1 cellular context compared by ENCODE assay signal in genomic region chr2:237942512-237942897, GRCh38.
TF ChIP-seq lines count a peak whose summit lies in the region.

No MANE protein-coding gene starts in this region.

TF ChIP-seq in HepG2, 621 proteins besides CTCF, POLR2A, EP300 and RAD21 (continued from another document):
- TF ChIP-seq ZUFSP (CRISPR knock-in tag; IDR thresholded peaks at IDR 0.05; ENCODE audit: borderline replicate concordance), result no peak
- TF ChIP-seq, protein P1, sequence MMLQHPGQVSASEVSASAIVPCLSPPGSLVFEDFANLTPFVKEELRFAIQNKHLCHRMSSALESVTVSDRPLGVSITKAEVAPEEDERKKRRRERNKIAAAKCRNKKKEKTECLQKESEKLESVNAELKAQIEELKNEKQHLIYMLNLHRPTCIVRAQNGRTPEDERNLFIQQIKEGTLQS (CRISPR knock-in tag; IDR thresholded peaks at IDR 0.05), result no peak
- no peak for TF ChIP-seq ZSCAN25 (CRISPR knock-in tag; IDR thresholded peaks at IDR 0.05)
- no peak for TF ChIP-seq ZNF841 (CRISPR knock-in tag; IDR thresholded peaks at IDR 0.05; ENCODE audit: borderline replicate concordance)
- TF ChIP-seq TEAD3 (CRISPR knock-in tag; optimal IDR thresholded peaks at IDR 0.05; ENCODE audit: borderline replicate concordance), result no peak
- no peak for TF ChIP-seq TCF12 (IDR thresholded peaks at IDR 0.05)
- TF ChIP-seq TCF12 (CRISPR knock-in tag; IDR thresholded peaks at IDR 0.05), result no peak
- no peak for TF ChIP-seq ELF3 (CRISPR knock-in tag; IDR thresholded peaks at IDR 0.05)
- TF ChIP-seq ZBTB20 (CRISPR knock-in tag; IDR thresholded peaks at IDR 0.05; ENCODE audit: borderline replicate concordance, low read depth), result no peak
- TF ChIP-seq ZNF335 (CRISPR knock-in tag; IDR thresholded peaks at IDR 0.05), result no peak
- no peak for TF ChIP-seq NPAS2 (CRISPR knock-in tag; IDR thresholded peaks at IDR 0.05; ENCODE audit: borderline replicate concordance)
- no peak for TF ChIP-seq HNF4A (CRISPR knock-in tag; IDR thresholded peaks at IDR 0.05)
- TF ChIP-seq SOX6 (IDR thresholded peaks at IDR 0.05), result no peak
- no peak for TF ChIP-seq SOX6 (CRISPR knock-in tag; IDR thresholded peaks at IDR 0.05)
- no peak for TF ChIP-seq SMAD3 (CRISPR knock-in tag; IDR thresholded peaks at IDR 0.05)
